ENCODE assay signal across 10 cellular contexts in genomic region chr16:58024347-58024672, GRCh38. TPM values are rescaled to one million over a fixed set of nuclear protein-coding genes. Genes with fewer than 3 reads are reported as not detected.
DNase-seq lines count a peak whose midpoint lies in the region; ATAC-seq, FAIRE-seq and TF ChIP-seq lines count a peak whose summit lies in the region.
"Had no signal": no experiment of that assay in that cellular context is flagged by ENCODE, and none has a peak within 500 bp of the region (broad histone marks: within the 10 kb centered on the region; RNA-seq: fewer than 3 reads in every experiment).

No MANE protein-coding gene starts in this region.

- no peak for ATAC-seq in activated B cell treated with CpG ODN at 0.5 μM for 24 hours (ENCODE audit: low read depth)
- no peak for ATAC-seq in stimulated activated naive CD8-positive, alpha-beta T cell treated with anti-CD3 and anti-CD28 coated beads, Interleukin-15, amount 100 ng/mL, for 72 hours

- H3K9me3 ChIP-seq in kidney (ENCODE audit: control insufficient read depth in 1 of 2, low read length in 2 of 2) = no peaks in the 10 kb centered on the region
- H3K9me3 ChIP-seq: adrenal gland had no signal

- H3K27ac Mint-ChIP-seq in activated CD4-positive, alpha-beta T cell treated with anti-CD3 and anti-CD28 coated beads, Interleukin-2, amount 10 ng/mL, durations not matched to agents 7 days and 5 days = peak overlapping the region; percentile 83
- peak overlapping the region; percentile 36 for H3K27ac Mint-ChIP-seq in activated B cell treated with CpG ODN at 0.5 μM for 24 hours
- H3K27ac Mint-ChIP-seq in stimulated activated naive CD8-positive, alpha-beta T cell treated with anti-CD3 and anti-CD28 coated beads, Interleukin-15, amount 100 ng/mL, for 72 hours = peak overlapping the region in 1 of 2 donors; percentile 81

- H3K36me3 ChIP-seq in kidney (ENCODE audit: control insufficient read depth in 1 of 2, insufficient read depth in 2 of 2, low read length in 2 of 2) = no peaks in the 10 kb centered on the region

- H3K4me3 Mint-ChIP-seq in activated CD4-positive, alpha-beta T cell treated with anti-CD3 and anti-CD28 coated beads, Interleukin-2, amount 10 ng/mL, durations not matched to agents 7 days and 5 days = peak overlapping the region; percentile 75
- peak overlapping the region; percentile 84 for H3K4me3 Mint-ChIP-seq in activated B cell treated with CpG ODN at 0.5 μM for 24 hours
- peak overlapping the region; percentile 85 to 87 for H3K4me3 Mint-ChIP-seq in stimulated activated naive CD8-positive, alpha-beta T cell treated with anti-CD3 and anti-CD28 coated beads, Interleukin-15, amount 100 ng/mL, for 72 hours

- peak overlapping the region; percentile 39 to 67 for H3K9ac ChIP-seq in kidney (ENCODE audit: low read length in 2 of 2)

- CTCF ChIA-PET in activated CD4-positive, alpha-beta T cell treated with anti-CD3 and anti-CD28 coated beads, Interleukin-2, amount 10 ng/mL, durations not matched to agents 7 days and 5 days (lab: Charles Lee) = interaction anchor here (0.8 to 1.4 kb wide), 2 partner anchors 10 to 12 kb away, joined by 3 to 7 read pairs; no protein-coding TSS in a partner anchor
- CTCF ChIA-PET in activated B cell treated with CpG ODN at 0.5 μM for 24 hours (lab: Charles Lee) = no interaction called here

- peak overlapping the region; percentile 9 to 68 for H3K4me3 ChIP-seq in kidney (ENCODE audit: low read length in 2 of 2)

- H3K27ac ChIP-seq in kidney (ENCODE audit: low read depth in 2 of 2, low read length in 2 of 2) = peak overlapping the region; percentile 63

- peaks cover 24% of the 10 kb centered on the region for H3K27me3 Mint-ChIP-seq in activated CD4-positive, alpha-beta T cell treated with anti-CD3 and anti-CD28 coated beads, Interleukin-2, amount 10 ng/mL, durations not matched to agents 7 days and 5 days
- H3K27me3 Mint-ChIP-seq in activated B cell treated with CpG ODN at 0.5 μM for 24 hours = peaks cover 15% of the 10 kb centered on the region
- H3K27me3 Mint-ChIP-seq in stimulated activated naive CD8-positive, alpha-beta T cell treated with anti-CD3 and anti-CD28 coated beads, Interleukin-15, amount 100 ng/mL, for 72 hours = peaks cover 20% of the 10 kb centered on the region

- H3K36me3 Mint-ChIP-seq in activated CD4-positive, alpha-beta T cell treated with anti-CD3 and anti-CD28 coated beads, Interleukin-2, amount 10 ng/mL, durations not matched to agents 7 days and 5 days (ENCODE audit: low read depth) = peaks cover 6% of the 10 kb centered on the region
- peaks cover 6% of the 10 kb centered on the region for H3K36me3 Mint-ChIP-seq in activated B cell treated with CpG ODN at 0.5 μM for 24 hours (ENCODE audit: low read depth)

- POLR2A ChIA-PET in activated CD4-positive, alpha-beta T cell treated with anti-CD3 and anti-CD28 coated beads, Interleukin-2, amount 10 ng/mL, durations not matched to agents 7 days and 5 days (lab: Charles Lee) = interaction anchor here (1.0 kb wide), 1 partner anchor 105 kb away, joined by 3 read pairs; no protein-coding TSS in a partner anchor
- POLR2A ChIA-PET in activated B cell treated with CpG ODN at 0.5 μM for 24 hours (lab: Charles Lee) = interaction anchor here (0.6 to 1.1 kb wide), 4 partner anchors 103 to 686 kb away, joined by 3 to 9 read pairs (median 4); partner anchors contain the start of gene CFAP20

- no peak for DNase-seq in activated CD4-positive, alpha-beta T cell treated with anti-CD3 and anti-CD28 coated beads, Interleukin-2, amount 10 ng/mL, durations not matched to agents 7 days and 5 days
- DNase-seq in activated CD4-positive, alpha-beta T cell treated with anti-CD3 and anti-CD28 coated beads, Interleukin-2, amount 50 U/mL, for 4 hours = no peak
- DNase-seq in activated B cell treated with CpG ODN at 0.5 μM for 24 hours (no peak), kidney (no peak), DMS53 (lab: John Stamatoyannopoulos, UW) (no peak), NOMO-1 (lab: John Stamatoyannopoulos, UW; ENCODE audit: unreplicated experiment in 2 of 2) (no peak)
- no peak for DNase-seq in stimulated activated naive CD8-positive, alpha-beta T cell treated with anti-CD3 and anti-CD28 coated beads, Interleukin-15, amount 100 ng/mL, for 72 hours
- no peak for DNase-seq in activated CD4-positive, CD25-positive, alpha-beta regulatory T cell treated with anti-CD3 and anti-CD28 coated beads, Interleukin-2, amount 50 U/mL, for 72 hours

- no peak for TF ChIP-seq CTCF in activated B cell treated with CpG ODN at 0.5 μM for 24 hours (IDR thresholded peaks at IDR 0.05)
- no peak for TF ChIP-seq CTCF in kidney (IDR thresholded peaks at IDR 0.05; ENCODE audit: borderline replicate concordance, extremely low read depth, insufficient read depth)

- no peak for FAIRE-seq in kidney (lab: Jason Lieb, UNC)

- intact Hi-C loops in activated B cell treated with CpG ODN at 0.5 μM for 24 hours (cut with micrococcal nuclease) (loop anchor here (5.0 to 10.0 kb wide), 2 partner anchors 170 to 733 kb away; partner anchors contain the start of gene CSNK2A2), kidney (cut with DNase I) (loop anchor here (10.0 kb wide), 1 partner anchor 100 kb away; the partner anchor contains the start of gene CFAP20)

- H3K4me1 Mint-ChIP-seq in activated CD4-positive, alpha-beta T cell treated with anti-CD3 and anti-CD28 coated beads, Interleukin-2, amount 10 ng/mL, durations not matched to agents 7 days and 5 days = peaks cover 20% of the 10 kb centered on the region
- peaks cover 12% of the 10 kb centered on the region for H3K4me1 Mint-ChIP-seq in activated B cell treated with CpG ODN at 0.5 μM for 24 hours
- peaks cover 17% of the 10 kb centered on the region for H3K4me1 Mint-ChIP-seq in stimulated activated naive CD8-positive, alpha-beta T cell treated with anti-CD3 and anti-CD28 coated beads, Interleukin-15, amount 100 ng/mL, for 72 hours

- peaks cover 15 to 22% of the 10 kb centered on the region in 2 donors for H3K4me1 ChIP-seq in kidney (ENCODE audit: control insufficient read depth in 1 of 2, insufficient read depth in 1 of 2, low read depth in 1 of 2, low read length in 2 of 2)

- no peaks in the 10 kb centered on the region for H3K9me3 Mint-ChIP-seq in activated CD4-positive, alpha-beta T cell treated with anti-CD3 and anti-CD28 coated beads, Interleukin-2, amount 10 ng/mL, durations not matched to agents 7 days and 5 days
- no peaks in the 10 kb centered on the region for H3K9me3 Mint-ChIP-seq in activated B cell treated with CpG ODN at 0.5 μM for 24 hours
- no peaks in the 10 kb centered on the region for H3K9me3 Mint-ChIP-seq in stimulated activated naive CD8-positive, alpha-beta T cell treated with anti-CD3 and anti-CD28 coated beads, Interleukin-15, amount 100 ng/mL, for 72 hours

RNA-seq across cellular contexts. Expression of gene MMP15, which starts 1.2 kb away (rescaled TPM):
- under 1 TPM; 0.20 to 0.27 TPM for total RNA-seq in activated CD4-positive, alpha-beta T cell treated with anti-CD3 and anti-CD28 coated beads, Interleukin-2, amount 10 ng/mL, durations not matched to agents 7 days and 5 days
- total RNA-seq in activated B cell treated with CpG ODN at 0.5 μM for 24 hours (0.60 TPM in 1 of 2 replicates, not detected in the other), kidney (31.4 TPM)
- 19.1 TPM for polyA plus RNA-seq in kidney (ENCODE audit: insufficient read depth, low read depth, low replicate concordance)

RNA-seq across cellular contexts. Expression of gene USB1, which starts 23.1 kb away (rescaled TPM):
- total RNA-seq in activated CD4-positive, alpha-beta T cell treated with anti-CD3 and anti-CD28 coated beads, Interleukin-2, amount 10 ng/mL, durations not matched to agents 7 days and 5 days = 10 to 100 TPM; 52.0 to 58.0 TPM
- total RNA-seq in activated B cell treated with CpG ODN at 0.5 μM for 24 hours = 37.4 and 40.7 TPM in 2 replicates
- 32.8 TPM for total RNA-seq in kidney
- polyA plus RNA-seq in kidney (ENCODE audit: insufficient read depth, low read depth, low replicate concordance) = 18.3 TPM

RNA-seq across cellular contexts. Expression of gene ZNF319, which starts 23.8 kb away (rescaled TPM):
- total RNA-seq in activated CD4-positive, alpha-beta T cell treated with anti-CD3 and anti-CD28 coated beads, Interleukin-2, amount 10 ng/mL, durations not matched to agents 7 days and 5 days = 10 to 100 TPM; 19.8 to 20.8 TPM
- total RNA-seq in activated B cell treated with CpG ODN at 0.5 μM for 24 hours (10.6 and 11.2 TPM in 2 replicates), kidney (10.9 TPM)
- polyA plus RNA-seq in kidney (ENCODE audit: insufficient read depth, low read depth, low replicate concordance) = 2.9 TPM

RNA-seq across cellular contexts. Expression of gene CNGB1, which starts 53.4 kb away (rescaled TPM):
- not detected for total RNA-seq in activated CD4-positive, alpha-beta T cell treated with anti-CD3 and anti-CD28 coated beads, Interleukin-2, amount 10 ng/mL, durations not matched to agents 7 days and 5 days
- total RNA-seq in activated B cell treated with CpG ODN at 0.5 μM for 24 hours (not detected in 2 replicates), kidney (not detected)
- not detected for polyA plus RNA-seq in kidney (ENCODE audit: insufficient read depth, low read depth, low replicate concordance)
- total RNA-seq: SK-MEL-5 had no signal

Comparison
In these comparisons a context has a peak if more than half of its experiments do, and no peak if none do; other contexts are left out.
1. RNA of gene MMP15, which starts 1.2 kb away (total RNA-seq): 31.4 TPM in kidney (single experiment); 0.60 TPM in activated B cell treated with CpG ODN at 0.5 μM for 24 hours and 0.20 to 0.27 TPM in activated CD4-positive, alpha-beta T cell treated with anti-CD3 and anti-CD28 coated beads, Interleukin-2, amount 10 ng/mL, durations not matched to agents 7 days and 5 days; every median in the first group is over 10 times any median in the second.
2. Peak in every context shown above with its lines, with median percentiles within 50 percentile points of each other: H3K4me3 Mint-ChIP-seq.